ENCODE assay signal across 9 cellular contexts in the genomic region with DNA sequence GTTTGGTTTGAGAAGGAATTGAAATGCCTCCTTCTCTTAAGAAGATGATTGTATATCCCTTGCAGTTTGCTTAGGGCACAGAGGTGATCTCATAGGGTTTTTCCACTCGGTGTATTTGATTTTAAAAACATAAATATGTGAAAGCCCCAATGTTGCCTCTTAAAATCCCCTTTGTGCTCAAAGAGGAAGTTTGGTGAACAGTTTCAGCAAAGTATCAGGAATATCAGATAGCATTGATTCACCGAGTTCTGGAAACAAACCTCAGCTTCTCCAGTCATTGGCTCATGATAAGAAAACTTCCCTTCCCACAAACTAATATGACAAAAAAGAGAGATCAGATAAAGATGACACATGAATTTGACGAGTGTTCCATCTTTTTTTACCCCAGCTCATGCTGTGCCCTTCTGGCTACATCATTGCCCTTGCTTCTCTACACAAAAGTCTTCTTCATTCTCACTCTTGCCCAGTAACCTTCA. TPM values are rescaled to one million over a fixed set of nuclear protein-coding genes. Genes with fewer than 3 reads are reported as not detected.
DNase-seq lines count a peak whose midpoint lies in the region; ATAC-seq and TF ChIP-seq lines count a peak whose summit lies in the region.
"Had no signal": no experiment of that assay in that cellular context is flagged by ENCODE, and none has a peak within 500 bp of the region (broad histone marks: within the 10 kb centered on the region; RNA-seq: fewer than 3 reads in every experiment).

No MANE protein-coding gene starts in this region.

- no peak overlapping the region for H3K4me2 ChIP-seq in hepatocyte

- H3K36me3 ChIP-seq in hepatocyte (replicated peaks; ENCODE audit: insufficient read depth, low read depth): no peaks in the 10 kb centered on the region
- H3K36me3 ChIP-seq: MG63 had no signal

- H3K79me2 ChIP-seq in hepatocyte: no peaks in the 10 kb centered on the region

- peak overlapping the region; percentile 13 for H3K27ac ChIP-seq in hepatocyte

- H2AFZ ChIP-seq in hepatocyte: no peak overlapping the region

- 44% methylated on average over 3 of the region's 3 CpGs for WGBS in hepatocyte (ENCODE audit: low lambda C conversion rate, missing lambda C conversion rate)

- no peaks in the 10 kb centered on the region for H3K9me2 ChIP-seq in hepatocyte (replicated peaks; ENCODE audit: insufficient read depth)

- H3K9me3 ChIP-seq in hepatocyte (ENCODE audit: low read depth): peaks cover 3% of the 10 kb centered on the region

- H3K4me3 ChIP-seq in hepatocyte: no peak overlapping the region
- H3K4me3 ChIP-seq: MG63 had no signal

- DNase-seq in hepatocyte (ENCODE audit: low spot score): no peak
- DNase-seq in NCI-H2227 (lab: John Stamatoyannopoulos, UW; ENCODE audit: unreplicated experiment): no peak
- no peak for DNase-seq in NCI-H2196 (lab: John Stamatoyannopoulos, UW; ENCODE audit: unreplicated experiment)
- no peak for DNase-seq in activated CD8-positive, alpha-beta memory T cell treated with anti-CD3 and anti-CD28 coated beads for 24 hours
- DNase-seq: activated CD4-positive, alpha-beta T cell treated with anti-CD3 and anti-CD28 coated beads, Interleukin-2, amount 10 ng/mL, durations not matched to agents 7 days and 5 days; MG63 had no signal

- H4K20me1 ChIP-seq in hepatocyte (ENCODE audit: insufficient read depth, poor library complexity, severe bottlenecking): no peaks in the 10 kb centered on the region

- TF ChIP-seq CTCF in hepatocyte (IDR thresholded peaks at IDR 0.05; ENCODE audit: poor library complexity): no peak

- ATAC-seq in GM18519 (IDR thresholded peaks at IDR 0.05; ENCODE audit: low FRiP score, unreplicated experiment) (peak; percentile 39), GM21381 (IDR thresholded peaks at IDR 0.05; ENCODE audit: unreplicated experiment) (peak; percentile 60), HG03280 (IDR thresholded peaks at IDR 0.05; ENCODE audit: unreplicated experiment) (peak; percentile 52)

- no peaks in the 10 kb centered on the region for H3K4me1 ChIP-seq in hepatocyte (ENCODE audit: insufficient read depth)

- H3K27me3 ChIP-seq in hepatocyte: no peaks in the 10 kb centered on the region
- H3K27me3 ChIP-seq: MG63 had no signal

RNA-seq across cellular contexts. Expression of a gene that starts 20.1 kb away (rescaled TPM):
- 13.6 and 17.4 TPM in 2 replicates for total RNA-seq in hepatocyte
- 14.3 and 19.1 TPM in 2 replicates for polyA plus RNA-seq in hepatocyte
